Comparison of ENCODE assay signal across 8 cellular contexts in the genomic region with DNA sequence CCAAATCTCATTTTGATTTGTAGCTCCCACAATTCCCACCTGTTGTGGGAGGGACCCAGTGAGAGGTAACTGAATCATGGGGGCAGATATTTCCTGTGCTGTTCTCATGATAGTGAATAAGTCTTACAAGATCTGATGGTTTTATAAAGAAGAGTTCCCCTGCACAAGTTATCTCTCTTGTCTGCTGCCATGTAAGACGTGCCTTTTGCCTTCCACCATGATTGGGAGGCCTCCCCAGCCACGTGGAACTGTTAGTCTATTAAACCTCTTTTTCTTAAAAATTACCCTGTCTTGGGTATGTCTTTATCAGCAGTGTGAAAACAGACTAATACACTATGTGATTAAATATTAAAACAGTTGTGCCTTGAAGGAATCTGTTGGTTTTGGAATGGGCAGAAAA. TPM values are rescaled to one million over a fixed set of nuclear protein-coding genes. Genes with fewer than 3 reads are reported as not detected.
DNase-seq lines count a peak whose midpoint lies in the region; ATAC-seq and TF ChIP-seq lines count a peak whose summit lies in the region.
"Not testable (repeated sequence)": the region's sequence is repeated elsewhere in the genome, so short reads cannot be mapped to it uniquely, and the experiment has no call there.

No MANE protein-coding gene starts in this region.

- not testable (repeated sequence) for H3K27ac ChIP-seq in BLaER1 treated with 17β-estradiol and CSF1 and Interleukin-3, amounts not matched to agents 10 nM and 100 nM; naive thymus-derived CD4-positive, alpha-beta T cell (ENCODE audit: low read depth, low read length); smooth muscle cell (ENCODE audit: low read depth)

- H3K27ac Mint-ChIP-seq in HFFc6 = peak overlapping the region; percentile 23
- peak overlapping the region; percentile 7 to 57 for H3K27ac Mint-ChIP-seq in T-cell
- not testable (repeated sequence) for H3K27ac Mint-ChIP-seq in activated CD8-positive, alpha-beta T cell treated with anti-CD3 and anti-CD28 coated beads, Interleukin-2, amount 10 ng/mL, durations not matched to agents 7 days and 5 days; activated naive CD8-positive, alpha-beta T cell
- H3K27ac Mint-ChIP-seq in chondrocyte (ENCODE audit: unreplicated experiment) = peak overlapping the region; percentile 37
- peak overlapping the region in 8 of 9 donors; percentile 11 to 83 (median 40) for H3K27ac Mint-ChIP-seq in naive thymus-derived CD4-positive, alpha-beta T cell

- H3K36me3 Mint-ChIP-seq in HFFc6 (ENCODE audit: low read depth) (peaks cover 35% of the 10 kb centered on the region), T-cell (peaks cover 18% of the 10 kb centered on the region)
- peaks cover 53% of the 10 kb centered on the region for H3K36me3 Mint-ChIP-seq in activated CD8-positive, alpha-beta T cell treated with anti-CD3 and anti-CD28 coated beads, Interleukin-2, amount 10 ng/mL, durations not matched to agents 7 days and 5 days (ENCODE audit: low read depth)
- peaks cover 13% of the 10 kb centered on the region for H3K36me3 Mint-ChIP-seq in activated naive CD8-positive, alpha-beta T cell
- H3K36me3 Mint-ChIP-seq in chondrocyte (ENCODE audit: low read depth) = not testable (repeated sequence)
- peaks cover 11 to 26% (median 16%) of the 10 kb centered on the region in 5 donors for H3K36me3 Mint-ChIP-seq in naive thymus-derived CD4-positive, alpha-beta T cell

- peaks cover 83% of the 10 kb centered on the region for H3K79me2 ChIP-seq in smooth muscle cell (ENCODE audit: low read depth)

- not testable (repeated sequence) for H3F3A ChIP-seq in smooth muscle cell (ENCODE audit: low read depth)

- H3K4me1 Mint-ChIP-seq in HFFc6 (ENCODE audit: low read depth) (peaks cover 48% of the 10 kb centered on the region), T-cell (peaks cover 72 to 76% (median 74%) of the 10 kb centered on the region in 3 donors), chondrocyte (ENCODE audit: low read depth) (peaks cover 40% of the 10 kb centered on the region)
- H3K4me1 Mint-ChIP-seq in activated CD8-positive, alpha-beta T cell treated with anti-CD3 and anti-CD28 coated beads, Interleukin-2, amount 10 ng/mL, durations not matched to agents 7 days and 5 days (ENCODE audit: low read depth) = peaks cover 45% of the 10 kb centered on the region
- H3K4me1 Mint-ChIP-seq in activated naive CD8-positive, alpha-beta T cell (ENCODE audit: low read depth) = peaks cover 68% of the 10 kb centered on the region
- H3K4me1 Mint-ChIP-seq in naive thymus-derived CD4-positive, alpha-beta T cell = peaks cover 29 to 83% (median 68%) of the 10 kb centered on the region in 7 donors

- peak overlapping the region; percentile 26 for H3K4me3 Mint-ChIP-seq in HFFc6
- peak overlapping the region in 2 of 3 donors; percentile 10 for H3K4me3 Mint-ChIP-seq in T-cell
- H3K4me3 Mint-ChIP-seq in activated CD8-positive, alpha-beta T cell treated with anti-CD3 and anti-CD28 coated beads, Interleukin-2, amount 10 ng/mL, durations not matched to agents 7 days and 5 days = peak overlapping the region; percentile 11
- peak overlapping the region; percentile 21 for H3K4me3 Mint-ChIP-seq in activated naive CD8-positive, alpha-beta T cell
- peak overlapping the region; percentile 24 for H3K4me3 Mint-ChIP-seq in chondrocyte (ENCODE audit: unreplicated experiment)
- peak overlapping the region in 9 of 10 donors; percentile 9 to 66 (median 53) for H3K4me3 Mint-ChIP-seq in naive thymus-derived CD4-positive, alpha-beta T cell

- H3K9me3 Mint-ChIP-seq in HFFc6; T-cell; activated CD8-positive, alpha-beta T cell treated with anti-CD3 and anti-CD28 coated beads, Interleukin-2, amount 10 ng/mL, durations not matched to agents 7 days and 5 days (ENCODE audit: insufficient read depth); activated naive CD8-positive, alpha-beta T cell (ENCODE audit: low read depth); chondrocyte (ENCODE audit: low read depth); naive thymus-derived CD4-positive, alpha-beta T cell: not testable (repeated sequence)

- not testable (repeated sequence) for H3K27me3 Mint-ChIP-seq in HFFc6 (ENCODE audit: insufficient read depth); T-cell; activated CD8-positive, alpha-beta T cell treated with anti-CD3 and anti-CD28 coated beads, Interleukin-2, amount 10 ng/mL, durations not matched to agents 7 days and 5 days (ENCODE audit: low read depth); activated naive CD8-positive, alpha-beta T cell; chondrocyte (ENCODE audit: low read depth); naive thymus-derived CD4-positive, alpha-beta T cell

- H3K27me3 ChIP-seq in BLaER1 treated with 17β-estradiol and CSF1 and Interleukin-3, amounts not matched to agents 10 nM and 100 nM; naive thymus-derived CD4-positive, alpha-beta T cell (ENCODE audit: control insufficient read depth in 2 of 2, insufficient read depth in 2 of 2, low read length in 2 of 2); smooth muscle cell (ENCODE audit: low read depth): not testable (repeated sequence)

- H2AFZ ChIP-seq in smooth muscle cell (ENCODE audit: low read depth) = not testable (repeated sequence)

- H3K36me3 ChIP-seq in BLaER1 treated with 17β-estradiol and CSF1 and Interleukin-3, amounts not matched to agents 10 nM and 100 nM = peaks cover 44 to 66% (median 54%) of the 10 kb centered on the region in 11 experiments
- H3K36me3 ChIP-seq in naive thymus-derived CD4-positive, alpha-beta T cell (ENCODE audit: control insufficient read depth in 2 of 3, insufficient read depth in 3 of 3, low read length in 3 of 3) = peaks cover 0 to 21% (median 0%) of the 10 kb centered on the region in 3 experiments
- peaks cover 18% of the 10 kb centered on the region for H3K36me3 ChIP-seq in smooth muscle cell (ENCODE audit: low read depth)

- POLR2A ChIA-PET in T-cell (lab: Charles Lee) = not testable (repeated sequence)
- POLR2A ChIA-PET in activated CD8-positive, alpha-beta T cell treated with anti-CD3 and anti-CD28 coated beads, Interleukin-2, amount 10 ng/mL, durations not matched to agents 7 days and 5 days (lab: Charles Lee) = interaction anchor here (3.3 kb wide), 1 partner anchor 15 kb away, joined by 48 read pairs; the partner anchor contains the start of gene FBXO5
- POLR2A ChIA-PET in naive thymus-derived CD4-positive, alpha-beta T cell (lab: Charles Lee) = interaction anchor here (1.2 to 3.6 kb wide), 2 partner anchors 16 kb away, joined by 4 to 16 read pairs; partner anchors contain the start of gene FBXO5

- H3K9me3 ChIP-seq in BLaER1 treated with 17β-estradiol and CSF1 and Interleukin-3, amounts not matched to agents 10 nM and 100 nM (replicated peaks in 1 of 11); naive thymus-derived CD4-positive, alpha-beta T cell (ENCODE audit: control insufficient read depth in 2 of 3, low read length in 3 of 3); smooth muscle cell (replicated peaks; ENCODE audit: low read depth): not testable (repeated sequence)

- CTCF ChIA-PET in T-cell (lab: Charles Lee) = interaction anchor here in 1 of 2 donors (1.2 kb wide), 1 partner anchor 20 kb away, joined by 4 read pairs; no protein-coding TSS in a partner anchor
- CTCF ChIA-PET in activated CD8-positive, alpha-beta T cell treated with anti-CD3 and anti-CD28 coated beads, Interleukin-2, amount 10 ng/mL, durations not matched to agents 7 days and 5 days (lab: Charles Lee) = interaction anchor here (1.5 to 2.6 kb wide), 2 partner anchors 16 to 45 kb away, joined by 4 to 6 read pairs; partner anchors contain the start of gene FBXO5
- CTCF ChIA-PET in naive thymus-derived CD4-positive, alpha-beta T cell (lab: Charles Lee) = not testable (repeated sequence)

- WGBS in smooth muscle cell (ENCODE audit: low lambda C conversion rate) = 91% methylated on average over 2 of the region's 2 CpGs

- peaks cover 33 to 74% (median 56%) of the 10 kb centered on the region in 11 experiments; a peak in 21 of 22 replicates for H4K20me1 ChIP-seq in BLaER1 treated with 17β-estradiol and CSF1 and Interleukin-3, amounts not matched to agents 10 nM and 100 nM
- H4K20me1 ChIP-seq in smooth muscle cell (ENCODE audit: low read depth) = peaks cover 68% of the 10 kb centered on the region

- DNase-seq in HFFc6; T-cell; activated CD8-positive, alpha-beta T cell treated with anti-CD3 and anti-CD28 coated beads, Interleukin-2, amount 10 ng/mL, durations not matched to agents 7 days and 5 days; chondrocyte (ENCODE audit: low spot score); naive thymus-derived CD4-positive, alpha-beta T cell; smooth muscle cell (lab: John Stamatoyannopoulos, UW; ENCODE audit: unreplicated experiment): not testable (repeated sequence)

- peak overlapping the region in 3 of 10 experiments; percentile 3 to 86 (median 86); a peak in 3 of 20 replicates for H3K4me3 ChIP-seq in BLaER1 treated with 17β-estradiol and CSF1 and Interleukin-3, amounts not matched to agents 10 nM and 100 nM
- H3K4me3 ChIP-seq in naive thymus-derived CD4-positive, alpha-beta T cell (ENCODE audit: low read length); smooth muscle cell: not testable (repeated sequence)

- not testable (repeated sequence) for ATAC-seq in T-cell (replicated peaks in 1 of 4); activated CD8-positive, alpha-beta T cell treated with anti-CD3 and anti-CD28 coated beads, Interleukin-2, amount 10 ng/mL, durations not matched to agents 7 days and 5 days; naive thymus-derived CD4-positive, alpha-beta T cell

- intact Hi-C loops in naive thymus-derived CD4-positive, alpha-beta T cell (cut with micrococcal nuclease) = not testable (repeated sequence)

- TF ChIP-seq CTCF in HFFc6 (IDR thresholded peaks at IDR 0.05); chondrocyte (IDR thresholded peaks at IDR 0.05); smooth muscle cell (IDR thresholded peaks at IDR 0.05; ENCODE audit: borderline replicate concordance, insufficient read depth, poor library complexity, severe bottlenecking): not testable (repeated sequence)

- H3K9ac ChIP-seq in BLaER1 treated with 17β-estradiol and CSF1 and Interleukin-3, amounts not matched to agents 10 nM and 100 nM; smooth muscle cell (ENCODE audit: low read depth): not testable (repeated sequence)

- peaks cover 21 to 42% (median 35%) of the 10 kb centered on the region in 10 experiments for H3K4me1 ChIP-seq in BLaER1 treated with 17β-estradiol and CSF1 and Interleukin-3, amounts not matched to agents 10 nM and 100 nM
- peaks cover 18% of the 10 kb centered on the region in 2 donors for H3K4me1 ChIP-seq in naive thymus-derived CD4-positive, alpha-beta T cell (ENCODE audit: control insufficient read depth in 2 of 2, insufficient read depth in 2 of 2, low read length in 2 of 2)
- peaks cover 30% of the 10 kb centered on the region for H3K4me1 ChIP-seq in smooth muscle cell (ENCODE audit: low read depth)

- peak overlapping the region; percentile 81 to 96 (median 93) for H3K4me2 ChIP-seq in BLaER1 treated with 17β-estradiol and CSF1 and Interleukin-3, amounts not matched to agents 10 nM and 100 nM
- H3K4me2 ChIP-seq in smooth muscle cell = peak overlapping the region; percentile 100

RNA-seq across cellular contexts. Expression of gene MTRF1L, which starts 3.0 kb away (rescaled TPM):
- 10 to 100 TPM; 25.1 to 33.4 (median 28.0) TPM for total RNA-seq in HFFc6 (2021; fragmentation: NEBNext Ultra II Directional; extraction: Animal tissue kit (Norgen Biotek cat#: 25700))
- total RNA-seq in T-cell (10 to 100 TPM in 3 of 5 donors, 1 to 10 TPM in 2; 7.0 to 12.2 (median 11.0) TPM), chondrocyte (16.5 to 17.6 TPM (median 17.1 TPM) in 3 replicates), smooth muscle cell (19.2 and 21.1 TPM in 2 replicates)
- total RNA-seq in activated CD8-positive, alpha-beta T cell treated with anti-CD3 and anti-CD28 coated beads, Interleukin-2, amount 10 ng/mL, durations not matched to agents 7 days and 5 days = 10 to 100 TPM; 15.6 to 20.6 TPM
- 10 to 100 TPM in 4 of 5 experiments, 1 to 10 TPM in 1; 8.9 to 18.1 (median 13.5) TPM for total RNA-seq in naive thymus-derived CD4-positive, alpha-beta T cell
- 1 to 10 TPM; 6.1 to 6.8 TPM for polyA plus RNA-seq in naive thymus-derived CD4-positive, alpha-beta T cell
- polyA plus RNA-seq in smooth muscle cell = 14.1 and 14.8 TPM in 2 replicates

RNA-seq across cellular contexts. Expression of gene FBXO5, which starts 16.7 kb away (rescaled TPM):
- 10 to 100 TPM; 12.7 to 26.9 (median 23.7) TPM for total RNA-seq in HFFc6 (2021; fragmentation: NEBNext Ultra II Directional; extraction: Animal tissue kit (Norgen Biotek cat#: 25700))
- total RNA-seq in T-cell (1 to 10 TPM; 4.4 to 9.3 (median 8.1) TPM), chondrocyte (6.8 to 10.8 TPM (median 7.3 TPM) in 3 replicates), smooth muscle cell (10.7 and 11.4 TPM in 2 replicates)
- 10 to 100 TPM; 72.3 to 73.9 TPM for total RNA-seq in activated CD8-positive, alpha-beta T cell treated with anti-CD3 and anti-CD28 coated beads, Interleukin-2, amount 10 ng/mL, durations not matched to agents 7 days and 5 days
- 10 to 100 TPM in 2 of 5 experiments, 1 to 10 TPM in 3; 3.2 to 50.2 (median 9.2) TPM for total RNA-seq in naive thymus-derived CD4-positive, alpha-beta T cell
- polyA plus RNA-seq in naive thymus-derived CD4-positive, alpha-beta T cell = 1 to 10 TPM; 5.3 to 9.0 TPM
- polyA plus RNA-seq in smooth muscle cell = 8.0 and 9.2 TPM in 2 replicates
